In genomic region chr20:49273696-49274277, GRCh38 we compare ENCODE assay signal across 25 cellular contexts.
DNase-seq lines count a peak whose midpoint lies in the region; ATAC-seq lines count a peak whose summit lies in the region.
"Had no signal": no experiment of that assay in that cellular context is flagged by ENCODE, and none has a peak within 500 bp of the region (broad histone marks: within the 10 kb centered on the region; RNA-seq: fewer than 3 reads in every experiment).

No MANE protein-coding gene starts in this region.

- CTCF ChIA-PET in activated naive CD4-positive, alpha-beta T cell treated with anti-CD3 and anti-CD28 coated beads, Interleukin-2, amount 10 ng/mL, durations not matched to agents 7 days and 5 days (lab: Charles Lee): interaction anchor here (1.4 kb wide), 2 partner anchors 10 to 50 kb away, joined by 3 to 4 read pairs; no protein-coding TSS in a partner anchor

- peaks cover 67% of the 10 kb centered on the region for H3K36me3 Mint-ChIP-seq in T-helper 1 cell treated with Interleukin-12 subunit alpha and Interleukin-12 subunit beta and Interleukin-4 antibody, amounts not matched to agents 30 μg/mL and 1 μg/mL, for 36 hours (ENCODE audit: low read depth)
- H3K36me3 Mint-ChIP-seq in activated naive CD4-positive, alpha-beta T cell treated with anti-CD3 and anti-CD28 coated beads, Interleukin-2, amount 10 ng/mL, durations not matched to agents 7 days and 5 days: peaks cover 68% of the 10 kb centered on the region
- H3K36me3 Mint-ChIP-seq in activated naive CD8-positive, alpha-beta T cell: peaks cover 44% of the 10 kb centered on the region

- peak overlapping the region; percentile 25 for H3K4me3 Mint-ChIP-seq in T-helper 1 cell treated with Interleukin-12 subunit alpha and Interleukin-12 subunit beta and Interleukin-4 antibody, amounts not matched to agents 30 μg/mL and 1 μg/mL, for 36 hours
- no peak overlapping the region for H3K4me3 Mint-ChIP-seq in activated naive CD4-positive, alpha-beta T cell treated with anti-CD3 and anti-CD28 coated beads, Interleukin-2, amount 10 ng/mL, durations not matched to agents 7 days and 5 days
- peak overlapping the region; percentile 47 for H3K4me3 Mint-ChIP-seq in activated naive CD8-positive, alpha-beta T cell
- peak overlapping the region; percentile 15 to 27 for H3K4me3 Mint-ChIP-seq in stimulated activated naive CD8-positive, alpha-beta T cell treated with anti-CD3 and anti-CD28 coated beads, Interleukin-15, amount 100 ng/mL, for 72 hours
- H3K4me3 Mint-ChIP-seq: activated B cell treated with CpG ODN at 0.5 μM for 24 hours; central memory CD8-positive, alpha-beta T cell; immature natural killer cell had no signal

- no peaks in the 10 kb centered on the region for H3K27me3 Mint-ChIP-seq in T-helper 1 cell treated with Interleukin-12 subunit alpha and Interleukin-12 subunit beta and Interleukin-4 antibody, amounts not matched to agents 30 μg/mL and 1 μg/mL, for 36 hours (ENCODE audit: low read depth)
- no peaks in the 10 kb centered on the region for H3K27me3 Mint-ChIP-seq in activated naive CD4-positive, alpha-beta T cell treated with anti-CD3 and anti-CD28 coated beads, Interleukin-2, amount 10 ng/mL, durations not matched to agents 7 days and 5 days
- no peaks in the 10 kb centered on the region for H3K27me3 Mint-ChIP-seq in activated naive CD8-positive, alpha-beta T cell
- no peaks in the 10 kb centered on the region for H3K27me3 Mint-ChIP-seq in stimulated activated naive CD8-positive, alpha-beta T cell treated with anti-CD3 and anti-CD28 coated beads, Interleukin-15, amount 100 ng/mL, for 72 hours
- H3K27me3 Mint-ChIP-seq: activated B cell treated with CpG ODN at 0.5 μM for 24 hours; central memory CD8-positive, alpha-beta T cell; progenitor cell of endocrine pancreas had no signal

- H3K27ac Mint-ChIP-seq in T-helper 1 cell treated with Interleukin-12 subunit alpha and Interleukin-12 subunit beta and Interleukin-4 antibody, amounts not matched to agents 30 μg/mL and 1 μg/mL, for 36 hours: no peak overlapping the region
- peak overlapping the region; percentile 68 for H3K27ac Mint-ChIP-seq in activated naive CD4-positive, alpha-beta T cell treated with anti-CD3 and anti-CD28 coated beads, Interleukin-2, amount 10 ng/mL, durations not matched to agents 7 days and 5 days
- no peak overlapping the region for H3K27ac Mint-ChIP-seq in activated naive CD8-positive, alpha-beta T cell
- H3K27ac Mint-ChIP-seq in stimulated activated naive CD8-positive, alpha-beta T cell treated with anti-CD3 and anti-CD28 coated beads, Interleukin-15, amount 100 ng/mL, for 72 hours: no peak overlapping the region
- H3K27ac Mint-ChIP-seq: activated B cell treated with CpG ODN at 0.5 μM for 24 hours, immature natural killer cell, progenitor cell of endocrine pancreas had no signal

- peaks cover 50% of the 10 kb centered on the region for H3K4me1 Mint-ChIP-seq in T-helper 1 cell treated with Interleukin-12 subunit alpha and Interleukin-12 subunit beta and Interleukin-4 antibody, amounts not matched to agents 30 μg/mL and 1 μg/mL, for 36 hours (ENCODE audit: low read depth)
- peaks cover 62% of the 10 kb centered on the region for H3K4me1 Mint-ChIP-seq in activated naive CD4-positive, alpha-beta T cell treated with anti-CD3 and anti-CD28 coated beads, Interleukin-2, amount 10 ng/mL, durations not matched to agents 7 days and 5 days
- H3K4me1 Mint-ChIP-seq in activated naive CD8-positive, alpha-beta T cell (ENCODE audit: low read depth): peaks cover 60% of the 10 kb centered on the region
- peaks cover 75% of the 10 kb centered on the region for H3K4me1 Mint-ChIP-seq in stimulated activated naive CD8-positive, alpha-beta T cell treated with anti-CD3 and anti-CD28 coated beads, Interleukin-15, amount 100 ng/mL, for 72 hours

- H3K9me3 Mint-ChIP-seq in T-helper 1 cell treated with Interleukin-12 subunit alpha and Interleukin-12 subunit beta and Interleukin-4 antibody, amounts not matched to agents 30 μg/mL and 1 μg/mL, for 36 hours: peaks cover 4% of the 10 kb centered on the region
- H3K9me3 Mint-ChIP-seq in activated naive CD4-positive, alpha-beta T cell treated with anti-CD3 and anti-CD28 coated beads, Interleukin-2, amount 10 ng/mL, durations not matched to agents 7 days and 5 days: peaks cover 7% of the 10 kb centered on the region
- no peaks in the 10 kb centered on the region for H3K9me3 Mint-ChIP-seq in activated naive CD8-positive, alpha-beta T cell (ENCODE audit: low read depth)
- H3K9me3 Mint-ChIP-seq in stimulated activated naive CD8-positive, alpha-beta T cell treated with anti-CD3 and anti-CD28 coated beads, Interleukin-15, amount 100 ng/mL, for 72 hours: peaks cover 0 to 4% of the 10 kb centered on the region in 2 donors
- H3K9me3 Mint-ChIP-seq: central memory CD8-positive, alpha-beta T cell; immature natural killer cell had no signal

- no peak for DNase-seq in T-helper 1 cell
- no peak for DNase-seq in activated naive CD4-positive, alpha-beta T cell treated with anti-CD3 and anti-CD28 coated beads, Interleukin-2, amount 10 ng/mL, durations not matched to agents 7 days and 5 days
- DNase-seq in activated naive CD4-positive, alpha-beta T cell treated with anti-CD3 and anti-CD28 coated beads, Interleukin-2, amount 50 U/mL, for 16 hours: no peak
- no peak for DNase-seq in stimulated activated naive CD8-positive, alpha-beta T cell treated with anti-CD3 and anti-CD28 coated beads, Interleukin-15, amount 100 ng/mL, for 72 hours
- no peak for DNase-seq in DMS153 (lab: John Stamatoyannopoulos, UW)
- DNase-seq: activated B cell treated with CpG ODN at 0.5 μM for 24 hours; adrenal gland; body of pancreas; DMS79; erythroblast; immature natural killer cell; left cardiac atrium; naive thymus-derived CD8-positive, alpha-beta T cell; NCI-H1048; NCI-H774; nucleus accumbens; stimulated activated CD4-positive, alpha-beta T cell treated with anti-CD3 and anti-CD28 coated beads, Interleukin-12 subunit alpha, Interleukin-12 subunit beta, amount 100 ng/mL, for 4 hours; stimulated activated CD4-positive, alpha-beta T cell treated with anti-CD3 and anti-CD28 coated beads, Interleukin-2, amount 100 ng/mL, for 48 hours; transverse colon had no signal

- ATAC-seq in stimulated activated naive CD8-positive, alpha-beta T cell treated with anti-CD3 and anti-CD28 coated beads, Interleukin-15, amount 100 ng/mL, for 72 hours: no peak
- no peak for ATAC-seq in GM21390 (IDR thresholded peaks at IDR 0.05; ENCODE audit: unreplicated experiment)
- ATAC-seq: body of pancreas; left cardiac atrium; naive thymus-derived CD8-positive, alpha-beta T cell; sciatic nerve had no signal
